ENCODE assay signal across 21 cellular contexts in the genomic region with DNA sequence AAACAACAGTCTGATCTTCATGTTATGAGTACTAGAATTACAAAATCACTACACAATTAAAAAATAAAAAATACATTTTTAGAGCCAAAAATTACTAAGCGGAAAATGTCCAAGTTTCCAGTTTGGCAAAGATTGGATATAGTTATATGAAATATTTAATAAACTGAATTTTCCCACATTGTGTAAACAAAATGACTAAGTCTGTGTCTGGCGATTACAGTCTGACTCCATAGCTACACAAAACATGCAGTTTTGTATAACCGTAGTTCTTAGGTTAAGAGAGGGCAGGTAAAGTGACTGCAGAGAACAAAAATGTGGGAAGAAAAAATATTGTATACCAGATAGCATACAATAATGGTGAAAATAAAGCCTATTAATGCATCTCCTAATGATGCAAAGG. TPM values are rescaled to one million over a fixed set of nuclear protein-coding genes. Genes with fewer than 3 reads are reported as not detected.
DNase-seq lines count a peak whose midpoint lies in the region; ATAC-seq and TF ChIP-seq lines count a peak whose summit lies in the region.
"Had no signal": no experiment of that assay in that cellular context is flagged by ENCODE, and none has a peak within 500 bp of the region (broad histone marks: within the 10 kb centered on the region; RNA-seq: fewer than 3 reads in every experiment).

No MANE protein-coding gene starts in this region.

- peaks cover 0 to 17% of the 10 kb centered on the region in 2 donors for H3K27me3 ChIP-seq in breast epithelium
- H3K27me3 ChIP-seq: Peyer's patch had no signal

- POLR2A ChIA-PET in MCF 10A (lab: Yijun Ruan, JAX): no interaction called here

- H3K4me1 Mint-ChIP-seq in MCF 10A (ENCODE audit: insufficient read depth, unreplicated experiment): peaks cover 5% of the 10 kb centered on the region
- H3K4me1 Mint-ChIP-seq: B cell, CD14-positive monocyte had no signal

- no peaks in the 10 kb centered on the region for H3K9me3 Mint-ChIP-seq in MCF 10A (ENCODE audit: unreplicated experiment)
- H3K9me3 Mint-ChIP-seq: GM23338 had no signal

- no peaks in the 10 kb centered on the region for H3K36me3 ChIP-seq in breast epithelium
- H3K36me3 ChIP-seq: HAP-1, Peyer's patch had no signal

- no peak overlapping the region for H3K4me3 Mint-ChIP-seq in MCF 10A (ENCODE audit: unreplicated experiment)
- H3K4me3 Mint-ChIP-seq: B cell, CD14-positive monocyte, GM23338 had no signal

- CTCF ChIA-PET in MCF 10A (lab: Yijun Ruan, JAX): no interaction called here

- H3K36me3 Mint-ChIP-seq in MCF 10A (ENCODE audit: insufficient read depth, unreplicated experiment): no peaks in the 10 kb centered on the region
- H3K36me3 Mint-ChIP-seq: CD14-positive monocyte had no signal

- no peak for ATAC-seq in HG02588 (IDR thresholded peaks at IDR 0.05; ENCODE audit: unreplicated experiment)
- ATAC-seq in GM21723 (IDR thresholded peaks at IDR 0.05; ENCODE audit: unreplicated experiment): no peak
- ATAC-seq: GM23338 had no signal

- DNase-seq in MCF 10A (ENCODE audit: unreplicated experiment): peak; percentile 5
- no peak for DNase-seq in breast epithelium (ENCODE audit: low spot score in 2 of 2)
- peak; percentile 39 for DNase-seq in choroid plexus epithelial cell (ENCODE audit: low read depth)
- DNase-seq in fibroblast of the aortic adventitia (ENCODE audit: low read depth): peak; percentile 1
- DNase-seq in COLO829 (ENCODE audit: low spot score): no peak
- DNase-seq in inferior parietal cortex (ENCODE audit: extremely low spot score): no peak
- DNase-seq: DMS79, MV-4-11, NCI-H1105 treated with DMSO at 0.1 percent for 48 hours, NCI-H2029 treated with DMSO at 0.1 percent for 48 hours, NCI-H345, NCI-H524 treated with DMSO at 0.1 percent for 48 hours, NCI-H82, Peyer's patch had no signal

- H3K27me3 Mint-ChIP-seq in MCF 10A (ENCODE audit: insufficient read depth, unreplicated experiment): no peaks in the 10 kb centered on the region
- H3K27me3 Mint-ChIP-seq: B cell had no signal

- no peak for TF ChIP-seq CTCF in MCF 10A (IDR thresholded peaks at IDR 0.05; ENCODE audit: unreplicated experiment)
- no peak for TF ChIP-seq CTCF in breast epithelium (IDR thresholded peaks at IDR 0.05)
- no peak for TF ChIP-seq CTCF in choroid plexus epithelial cell (conservative IDR thresholded peaks at IDR 0.05; ENCODE audit: low read depth, low read length)
- TF ChIP-seq CTCF in fibroblast of the aortic adventitia (IDR thresholded peaks at IDR 0.05; ENCODE audit: insufficient read depth, low read length): no peak

- H3K4me1 ChIP-seq in breast epithelium: no peaks in the 10 kb centered on the region
- H3K4me1 ChIP-seq: HAP-1, Peyer's patch had no signal

- no peak overlapping the region for H3K27ac Mint-ChIP-seq in MCF 10A (ENCODE audit: low read depth, unreplicated experiment)
- H3K27ac Mint-ChIP-seq: B cell, CD14-positive monocyte, GM23338 had no signal

- TF ChIP-seq POLR2A in breast epithelium (IDR thresholded peaks at IDR 0.05): no peak

- BruUV-seq in MCF 10A (replicated peaks; lab: Mats Ljungman, UMichigan): no TSS peak

- intact Hi-C loops in MCF 10A (cut with micrococcal nuclease) (no loop called here), breast epithelium (cut with DNase I; ENCODE audit: low total_unique reads) (no loop called here)

- H3K4me3 ChIP-seq in breast epithelium (no peak overlapping the region), choroid plexus epithelial cell (ENCODE audit: low read depth, low read length) (no peak overlapping the region), fibroblast of the aortic adventitia (ENCODE audit: low read depth, low read length) (no peak overlapping the region)
- H3K4me3 ChIP-seq: GM23338, HAP-1, Peyer's patch had no signal

- no peaks in the 10 kb centered on the region for H3K9me3 ChIP-seq in breast epithelium
- H3K9me3 ChIP-seq: HAP-1, Peyer's patch had no signal

- H3K27ac ChIP-seq in breast epithelium: no peak overlapping the region
- H3K27ac ChIP-seq: KMS-11, Peyer's patch had no signal

RNA-seq across cellular contexts. Expression of gene TMEM47, which starts 59.2 kb away (rescaled TPM):
- total RNA-seq in MCF 10A (2022) (1.6 TPM in 2 replicates), breast epithelium (10 to 100 TPM; 36.8 to 47.9 (median 37.0) TPM), fibroblast of the aortic adventitia (ENCODE audit: low replicate concordance) (25.3 and 68.1 TPM in 2 replicates)
- total RNA-seq: B cell had no signal

Comparison
In these comparisons a context has a peak if more than half of its experiments do, and no peak if none do; other contexts are left out.
1. DNase-seq: peak in MCF 10A (single experiment), choroid plexus epithelial cell (single experiment) and fibroblast of the aortic adventitia (single experiment); none in breast epithelium (0 of 2), COLO829 (single experiment) and inferior parietal cortex (single experiment).